In the genomic region with DNA sequence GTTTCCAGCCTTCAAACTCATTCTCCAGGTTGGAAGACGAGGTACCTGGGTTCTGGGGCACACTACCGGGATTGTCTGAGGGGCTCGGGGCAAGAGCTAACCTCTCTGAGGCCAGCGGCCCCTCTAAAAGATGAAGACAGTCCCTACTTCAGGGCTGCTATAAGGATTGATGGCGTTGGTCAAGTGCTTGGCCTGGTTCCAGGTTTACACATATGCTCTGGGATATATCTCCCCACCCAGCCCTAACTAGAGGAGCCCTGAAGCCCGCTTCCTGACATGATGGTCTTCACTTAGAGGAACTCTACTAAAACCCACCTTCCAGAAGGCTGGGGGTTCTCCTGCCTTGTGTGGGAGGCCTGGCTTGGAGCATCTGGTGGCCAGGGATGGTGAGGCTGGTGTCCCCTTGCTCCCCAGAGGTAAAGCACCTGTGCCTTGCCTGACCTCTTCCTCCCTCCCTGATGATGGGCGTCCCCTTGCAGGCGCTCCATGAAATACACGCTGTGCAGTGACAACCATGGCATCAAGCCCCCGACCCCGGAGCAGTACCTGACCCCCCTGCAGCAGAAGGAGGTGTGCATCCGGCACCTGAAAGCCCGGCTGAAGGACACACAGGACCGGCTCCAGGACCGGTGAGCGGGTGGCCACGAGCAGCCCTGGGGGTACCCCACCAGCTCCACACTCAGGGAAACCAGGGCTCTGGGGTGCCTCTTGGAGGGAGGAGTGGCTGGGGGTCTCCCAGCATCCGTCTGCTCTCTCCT, we compare ENCODE assay signal across 1 cellular context.
TF ChIP-seq lines count a peak whose summit lies in the region.

No MANE protein-coding gene starts in this region.

TF ChIP-seq in IMR-90, 13 proteins besides CTCF, POLR2A, EP300 and RAD21:
- no peak for TF ChIP-seq BHLHE40 (IDR thresholded peaks at IDR 0.05; ENCODE audit: low read depth, low read length)
- TF ChIP-seq NFE2L2 (IDR thresholded peaks at IDR 0.05; ENCODE audit: low read depth, low read length) = no peak
- TF ChIP-seq SMC3 (IDR thresholded peaks at IDR 0.05; ENCODE audit: low read depth, low read length) = no peak
- no peak for TF ChIP-seq RFX5 (IDR thresholded peaks at IDR 0.05; ENCODE audit: low read depth, low read length)
- no peak for TF ChIP-seq RCOR1 (IDR thresholded peaks at IDR 0.05; ENCODE audit: insufficient replicate concordance, low read length)
